Comparison of ENCODE assay signal across 1 cellular context in genomic region chr4:108619372-108620100, GRCh38.
TF ChIP-seq lines count a peak whose summit lies in the region.

No MANE protein-coding gene starts in this region.

TF ChIP-seq in K562, 482 proteins besides CTCF, POLR2A, EP300 and RAD21 (continued from another document):
- TF ChIP-seq HMGXB4 (CRISPR knock-in tag; IDR thresholded peaks at IDR 0.05) (no peak), ZNF766 (CRISPR knock-in tag; conservative IDR thresholded peaks at IDR 0.05) (0 out of 2 replicates have a peak, but pooled peaks have one; percentile 8)
- TF ChIP-seq, protein P1, sequence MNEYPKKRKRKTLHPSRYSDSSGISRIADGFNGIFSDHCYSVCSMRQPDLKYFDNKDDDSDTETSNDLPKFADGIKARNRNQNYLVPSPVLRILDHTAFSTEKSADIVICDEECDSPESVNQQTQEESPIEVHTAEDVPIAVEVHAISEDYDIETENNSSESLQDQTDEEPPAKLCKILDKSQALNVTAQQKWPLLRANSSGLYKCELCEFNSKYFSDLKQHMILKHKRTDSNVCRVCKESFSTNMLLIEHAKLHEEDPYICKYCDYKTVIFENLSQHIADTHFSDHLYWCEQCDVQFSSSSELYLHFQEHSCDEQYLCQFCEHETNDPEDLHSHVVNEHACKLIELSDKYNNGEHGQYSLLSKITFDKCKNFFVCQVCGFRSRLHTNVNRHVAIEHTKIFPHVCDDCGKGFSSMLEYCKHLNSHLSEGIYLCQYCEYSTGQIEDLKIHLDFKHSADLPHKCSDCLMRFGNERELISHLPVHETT (CRISPR knock-in tag; conservative IDR thresholded peaks at IDR 0.05 in 1 of 2, IDR thresholded peaks at IDR 0.05 in 1 of 2): peak in 1 of 2 experiments; percentile 22; a peak in 1 of 4 replicates
